1 cellular context compared by ENCODE assay signal in genomic region chr1:201568258-201568657, GRCh38.
TF ChIP-seq lines count a peak whose summit lies in the region.

No MANE protein-coding gene starts in this region.

TF ChIP-seq in K562, 482 proteins besides CTCF, POLR2A, EP300 and RAD21 (continues in another document):
- TF ChIP-seq ZBTB33 (CRISPR knock-in tag; IDR thresholded peaks at IDR 0.05) (no peak), ZNF644 (tag; IDR thresholded peaks at IDR 0.05; ENCODE audit: low read depth) (no peak), NEUROD1 (IDR thresholded peaks at IDR 0.05; ENCODE audit: borderline replicate concordance, low read depth, low read length, partially characterized antibody) (no peak), XRCC5 (IDR thresholded peaks at IDR 0.05; ENCODE audit: low read depth, low read length) (no peak), PREB (CRISPR knock-in tag; IDR thresholded peaks at IDR 0.05) (no peak), HNRNPK (IDR thresholded peaks at IDR 0.05; ENCODE audit: low read depth, low read length, poor library complexity, severe bottlenecking) (no peak), GATAD2B (IDR thresholded peaks at IDR 0.05; ENCODE audit: borderline replicate concordance) (no peak), ZNF583 (CRISPR knock-in tag; IDR thresholded peaks at IDR 0.05) (no peak), RFX1 (IDR thresholded peaks at IDR 0.05) (no peak), TSHZ1 (CRISPR knock-in tag; IDR thresholded peaks at IDR 0.05) (peak; percentile 58; the same call in 1 of the 2 replicates), PURB (CRISPR knock-in tag; IDR thresholded peaks at IDR 0.05; ENCODE audit: low read depth) (no peak), SMARCA4 (IDR thresholded peaks at IDR 0.05) (no peak), MCM5 (IDR thresholded peaks at IDR 0.05; ENCODE audit: low read depth) (no peak), ETS1 (conservative IDR thresholded peaks at IDR 0.05; ENCODE audit: control insufficient read depth, low read depth, low read length) (no peak), COPS2 (conservative IDR thresholded peaks at IDR 0.05) (no peak), E2F5 (CRISPR knock-in tag; IDR thresholded peaks at IDR 0.05) (no peak), ZNF263 (CRISPR knock-in tag; IDR thresholded peaks at IDR 0.05; ENCODE audit: borderline replicate concordance) (no peak), PCBP2 (IDR thresholded peaks at IDR 0.05; ENCODE audit: low read depth, low read length, poor library complexity, severe bottlenecking) (no peak), SLC30A9 (CRISPR knock-in tag; IDR thresholded peaks at IDR 0.05) (no peak), DMBX1 (CRISPR knock-in tag; IDR thresholded peaks at IDR 0.05; ENCODE audit: borderline replicate concordance) (0 out of 2 replicates have a peak, but pooled peaks have one; percentile 14), RB1 (IDR thresholded peaks at IDR 0.05; ENCODE audit: low read depth) (no peak), GTF2A2 (tag; IDR thresholded peaks at IDR 0.05) (no peak), GABPB2 (CRISPR knock-in tag; conservative IDR thresholded peaks at IDR 0.05) (no peak), FOXK1 (CRISPR knock-in tag; IDR thresholded peaks at IDR 0.05; ENCODE audit: borderline replicate concordance) (no peak), RFX7 (CRISPR knock-in tag; IDR thresholded peaks at IDR 0.05) (no peak), ZNF280B (CRISPR knock-in tag; IDR thresholded peaks at IDR 0.05) (no peak), ZNF140 (CRISPR knock-in tag; IDR thresholded peaks at IDR 0.05) (no peak), ZNF398 (CRISPR knock-in tag; IDR thresholded peaks at IDR 0.05) (no peak), U2AF2 (optimal IDR thresholded peaks at IDR 0.05; ENCODE audit: low read depth, low read length) (no peak), CGGBP1 (CRISPR knock-in tag; IDR thresholded peaks at IDR 0.05) (no peak), ERF (CRISPR knock-in tag; IDR thresholded peaks at IDR 0.05) (0 out of 2 replicates have a peak, but pooled peaks have one; percentile 58), ZNF184 (CRISPR knock-in tag; IDR thresholded peaks at IDR 0.05) (no peak), MTA1 (IDR thresholded peaks at IDR 0.05; ENCODE audit: borderline replicate concordance) (no peak), DIDO1 (tag; IDR thresholded peaks at IDR 0.05; ENCODE audit: low read depth) (no peak), E2F3 (CRISPR knock-in tag; IDR thresholded peaks at IDR 0.05) (peak; percentile 28; the same call in 1 of the 2 replicates), HES1 (IDR thresholded peaks at IDR 0.05; ENCODE audit: low read depth) (no peak), MLLT1 (IDR thresholded peaks at IDR 0.05) (no peak), MTA3 (IDR thresholded peaks at IDR 0.05; ENCODE audit: borderline replicate concordance) (no peak), ZKSCAN3 (CRISPR knock-in tag; IDR thresholded peaks at IDR 0.05) (no peak), GTF2F1 (IDR thresholded peaks at IDR 0.05; ENCODE audit: low read depth, low read length) (no peak), ZNF431 (CRISPR knock-in tag; IDR thresholded peaks at IDR 0.05) (no peak), TCF15 (CRISPR knock-in tag; IDR thresholded peaks at IDR 0.05) (0 out of 2 replicates have a peak, but pooled peaks have one; percentile 51), ZC3H11A (IDR thresholded peaks at IDR 0.05; ENCODE audit: low read depth, low read length) (no peak), HDAC6 (IDR thresholded peaks at IDR 0.05; ENCODE audit: low read depth, low read length) (no peak), C11orf30 (IDR thresholded peaks at IDR 0.05; ENCODE audit: low read depth) (no peak), MYC (IDR thresholded peaks at IDR 0.05; ENCODE audit: low read depth, low read length) (no peak), MYC (CRISPR knock-in tag; IDR thresholded peaks at IDR 0.05; ENCODE audit: borderline replicate concordance, low read depth) (0 out of 2 replicates have a peak, but pooled peaks have one; percentile 12), PML (IDR thresholded peaks at IDR 0.05; ENCODE audit: low read length) (no peak), MECOM (CRISPR knock-in tag; IDR thresholded peaks at IDR 0.05) (peak; percentile 41; the same call in 1 of the 2 replicates), NFIX (CRISPR knock-in tag; IDR thresholded peaks at IDR 0.05; ENCODE audit: low read depth) (no peak), HDGF (IDR thresholded peaks at IDR 0.05) (no peak), LEF1 (IDR thresholded peaks at IDR 0.05) (no peak), POU5F1 (IDR thresholded peaks at IDR 0.05; ENCODE audit: borderline replicate concordance, low read depth, low read length, partially characterized antibody) (no peak), RCOR1 (IDR thresholded peaks at IDR 0.05; ENCODE audit: borderline replicate concordance in 1 of 2, low read depth in 2 of 2, low read length in 2 of 2) (no peak), KHSRP (IDR thresholded peaks at IDR 0.05) (no peak), HMBOX1 (IDR thresholded peaks at IDR 0.05) (no peak), NR1H2 (CRISPR knock-in tag; IDR thresholded peaks at IDR 0.05) (no peak), CC2D1A (IDR thresholded peaks at IDR 0.05) (no peak), SMAD2 (IDR thresholded peaks at IDR 0.05; ENCODE audit: low read depth, low read length) (no peak)
